Comparison of ENCODE assay signal across 1 cellular context in the genomic region with DNA sequence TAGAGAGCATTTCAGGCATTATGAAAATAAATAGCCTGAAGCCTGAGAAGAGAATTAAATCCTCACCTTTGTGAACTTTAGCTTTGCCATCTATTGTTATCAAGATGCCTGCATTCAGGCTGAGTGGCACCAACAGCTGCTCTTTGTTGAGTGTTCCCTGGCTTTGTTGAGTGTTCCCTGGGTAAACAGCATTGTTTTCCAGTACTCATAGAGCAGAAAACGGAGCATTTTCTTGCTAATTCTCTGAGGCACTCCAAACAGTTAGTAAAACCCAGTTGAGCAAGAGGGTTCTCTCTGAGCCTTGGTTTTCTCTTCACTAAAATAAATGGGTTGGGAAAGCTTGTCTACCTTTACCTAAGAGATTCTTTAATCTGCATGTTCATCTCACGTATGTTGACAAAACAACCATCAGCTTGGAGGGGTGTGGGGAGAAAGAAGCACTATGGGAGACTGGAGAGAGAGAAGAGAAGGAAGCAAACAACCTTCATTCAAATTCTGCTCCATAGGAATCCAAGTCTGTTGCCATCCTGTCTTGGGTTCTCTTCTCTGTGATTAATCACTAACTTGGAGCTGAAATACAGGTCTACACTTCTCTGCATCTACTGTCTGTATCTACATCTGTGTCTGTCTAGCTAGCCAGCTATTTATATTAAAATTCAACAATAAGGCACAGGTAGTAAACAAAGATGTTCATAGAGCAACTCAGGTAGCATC.
TF ChIP-seq lines count a peak whose summit lies in the region.

No MANE protein-coding gene starts in this region.

TF ChIP-seq in H1, 55 proteins besides CTCF, POLR2A, EP300 and RAD21:
- no peak for TF ChIP-seq SAP30 (IDR thresholded peaks at IDR 0.05; ENCODE audit: insufficient read depth, insufficient replicate concordance, low read length)
- no peak for TF ChIP-seq KDM5A (IDR thresholded peaks at IDR 0.05; ENCODE audit: low read length)
- peak; percentile 61; the same call in 1 of the 2 replicates for TF ChIP-seq POLR2AphosphoS5 (IDR thresholded peaks at IDR 0.05; ENCODE audit: low read depth, low read length)
- TF ChIP-seq POU5F1 (IDR thresholded peaks at IDR 0.05; ENCODE audit: low read depth, low read length), result no peak
- peak; percentile 89 for TF ChIP-seq ASH2L (IDR thresholded peaks at IDR 0.05; ENCODE audit: low read length)
- no peak for TF ChIP-seq SIN3A (conservative IDR thresholded peaks at IDR 0.05 in 1 of 2, IDR thresholded peaks at IDR 0.05 in 1 of 2; ENCODE audit: low read depth in 1 of 2, low read length in 2 of 2)
- no peak for TF ChIP-seq CBX5 (IDR thresholded peaks at IDR 0.05; ENCODE audit: low read depth, low read length)
- TF ChIP-seq TBP (IDR thresholded peaks at IDR 0.05; ENCODE audit: low read depth, low read length), result 0 out of 2 replicates have a peak, but pooled peaks have one; percentile 14
- no peak for TF ChIP-seq RBBP5 (IDR thresholded peaks at IDR 0.05; ENCODE audit: borderline replicate concordance, low read depth, low read length)
- no peak for TF ChIP-seq ZNF274 (IDR thresholded peaks at IDR 0.05; ENCODE audit: borderline replicate concordance, extremely low read depth, low read length)
- TF ChIP-seq SIX5 (IDR thresholded peaks at IDR 0.05; ENCODE audit: low read depth, low read length), result no peak
- no peak for TF ChIP-seq CHD2 (IDR thresholded peaks at IDR 0.05; ENCODE audit: low read length)
- TF ChIP-seq CBX8 (IDR thresholded peaks at IDR 0.05; ENCODE audit: borderline replicate concordance, low read depth, low read length), result no peak
- TF ChIP-seq TAF1 (IDR thresholded peaks at IDR 0.05; ENCODE audit: low read depth, low read length), result no peak
- TF ChIP-seq TAF7 (optimal IDR thresholded peaks at IDR 0.05; ENCODE audit: borderline replicate concordance, low read depth, low read length), result peak; percentile 95
- TF ChIP-seq TCF12 (IDR thresholded peaks at IDR 0.05; ENCODE audit: low read depth, low read length), result peak; percentile 56; the same call in 1 of the 2 replicates
- TF ChIP-seq, protein P1, sequence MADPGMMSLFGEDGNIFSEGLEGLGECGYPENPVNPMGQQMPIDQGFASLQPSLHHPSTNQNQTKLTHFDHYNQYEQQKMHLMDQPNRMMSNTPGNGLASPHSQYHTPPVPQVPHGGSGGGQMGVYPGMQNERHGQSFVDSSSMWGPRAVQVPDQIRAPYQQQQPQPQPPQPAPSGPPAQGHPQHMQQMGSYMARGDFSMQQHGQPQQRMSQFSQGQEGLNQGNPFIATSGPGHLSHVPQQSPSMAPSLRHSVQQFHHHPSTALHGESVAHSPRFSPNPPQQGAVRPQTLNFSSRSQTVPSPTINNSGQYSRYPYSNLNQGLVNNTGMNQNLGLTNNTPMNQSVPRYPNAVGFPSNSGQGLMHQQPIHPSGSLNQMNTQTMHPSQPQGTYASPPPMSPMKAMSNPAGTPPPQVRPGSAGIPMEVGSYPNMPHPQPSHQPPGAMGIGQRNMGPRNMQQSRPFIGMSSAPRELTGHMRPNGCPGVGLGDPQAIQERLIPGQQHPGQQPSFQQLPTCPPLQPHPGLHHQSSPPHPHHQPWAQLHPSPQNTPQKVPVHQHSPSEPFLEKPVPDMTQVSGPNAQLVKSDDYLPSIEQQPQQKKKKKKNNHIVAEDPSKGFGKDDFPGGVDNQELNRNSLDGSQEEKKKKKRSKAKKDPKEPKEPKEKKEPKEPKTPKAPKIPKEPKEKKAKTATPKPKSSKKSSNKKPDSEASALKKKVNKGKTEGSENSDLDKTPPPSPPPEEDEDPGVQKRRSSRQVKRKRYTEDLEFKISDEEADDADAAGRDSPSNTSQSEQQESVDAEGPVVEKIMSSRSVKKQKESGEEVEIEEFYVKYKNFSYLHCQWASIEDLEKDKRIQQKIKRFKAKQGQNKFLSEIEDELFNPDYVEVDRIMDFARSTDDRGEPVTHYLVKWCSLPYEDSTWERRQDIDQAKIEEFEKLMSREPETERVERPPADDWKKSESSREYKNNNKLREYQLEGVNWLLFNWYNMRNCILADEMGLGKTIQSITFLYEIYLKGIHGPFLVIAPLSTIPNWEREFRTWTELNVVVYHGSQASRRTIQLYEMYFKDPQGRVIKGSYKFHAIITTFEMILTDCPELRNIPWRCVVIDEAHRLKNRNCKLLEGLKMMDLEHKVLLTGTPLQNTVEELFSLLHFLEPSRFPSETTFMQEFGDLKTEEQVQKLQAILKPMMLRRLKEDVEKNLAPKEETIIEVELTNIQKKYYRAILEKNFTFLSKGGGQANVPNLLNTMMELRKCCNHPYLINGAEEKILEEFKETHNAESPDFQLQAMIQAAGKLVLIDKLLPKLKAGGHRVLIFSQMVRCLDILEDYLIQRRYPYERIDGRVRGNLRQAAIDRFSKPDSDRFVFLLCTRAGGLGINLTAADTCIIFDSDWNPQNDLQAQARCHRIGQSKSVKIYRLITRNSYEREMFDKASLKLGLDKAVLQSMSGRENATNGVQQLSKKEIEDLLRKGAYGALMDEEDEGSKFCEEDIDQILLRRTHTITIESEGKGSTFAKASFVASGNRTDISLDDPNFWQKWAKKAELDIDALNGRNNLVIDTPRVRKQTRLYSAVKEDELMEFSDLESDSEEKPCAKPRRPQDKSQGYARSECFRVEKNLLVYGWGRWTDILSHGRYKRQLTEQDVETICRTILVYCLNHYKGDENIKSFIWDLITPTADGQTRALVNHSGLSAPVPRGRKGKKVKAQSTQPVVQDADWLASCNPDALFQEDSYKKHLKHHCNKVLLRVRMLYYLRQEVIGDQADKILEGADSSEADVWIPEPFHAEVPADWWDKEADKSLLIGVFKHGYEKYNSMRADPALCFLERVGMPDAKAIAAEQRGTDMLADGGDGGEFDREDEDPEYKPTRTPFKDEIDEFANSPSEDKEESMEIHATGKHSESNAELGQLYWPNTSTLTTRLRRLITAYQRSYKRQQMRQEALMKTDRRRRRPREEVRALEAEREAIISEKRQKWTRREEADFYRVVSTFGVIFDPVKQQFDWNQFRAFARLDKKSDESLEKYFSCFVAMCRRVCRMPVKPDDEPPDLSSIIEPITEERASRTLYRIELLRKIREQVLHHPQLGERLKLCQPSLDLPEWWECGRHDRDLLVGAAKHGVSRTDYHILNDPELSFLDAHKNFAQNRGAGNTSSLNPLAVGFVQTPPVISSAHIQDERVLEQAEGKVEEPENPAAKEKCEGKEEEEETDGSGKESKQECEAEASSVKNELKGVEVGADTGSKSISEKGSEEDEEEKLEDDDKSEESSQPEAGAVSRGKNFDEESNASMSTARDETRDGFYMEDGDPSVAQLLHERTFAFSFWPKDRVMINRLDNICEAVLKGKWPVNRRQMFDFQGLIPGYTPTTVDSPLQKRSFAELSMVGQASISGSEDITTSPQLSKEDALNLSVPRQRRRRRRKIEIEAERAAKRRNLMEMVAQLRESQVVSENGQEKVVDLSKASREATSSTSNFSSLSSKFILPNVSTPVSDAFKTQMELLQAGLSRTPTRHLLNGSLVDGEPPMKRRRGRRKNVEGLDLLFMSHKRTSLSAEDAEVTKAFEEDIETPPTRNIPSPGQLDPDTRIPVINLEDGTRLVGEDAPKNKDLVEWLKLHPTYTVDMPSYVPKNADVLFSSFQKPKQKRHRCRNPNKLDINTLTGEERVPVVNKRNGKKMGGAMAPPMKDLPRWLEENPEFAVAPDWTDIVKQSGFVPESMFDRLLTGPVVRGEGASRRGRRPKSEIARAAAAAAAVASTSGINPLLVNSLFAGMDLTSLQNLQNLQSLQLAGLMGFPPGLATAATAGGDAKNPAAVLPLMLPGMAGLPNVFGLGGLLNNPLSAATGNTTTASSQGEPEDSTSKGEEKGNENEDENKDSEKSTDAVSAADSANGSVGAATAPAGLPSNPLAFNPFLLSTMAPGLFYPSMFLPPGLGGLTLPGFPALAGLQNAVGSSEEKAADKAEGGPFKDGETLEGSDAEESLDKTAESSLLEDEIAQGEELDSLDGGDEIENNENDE (IDR thresholded peaks at IDR 0.05; ENCODE audit: insufficient replicate concordance, low read length), result peak; percentile 74
- no peak for TF ChIP-seq RFX5 (IDR thresholded peaks at IDR 0.05; ENCODE audit: borderline replicate concordance, low read depth, low read length)
- no peak for TF ChIP-seq CEBPB (IDR thresholded peaks at IDR 0.05; ENCODE audit: low read depth, low read length)
- TF ChIP-seq, protein P2, sequence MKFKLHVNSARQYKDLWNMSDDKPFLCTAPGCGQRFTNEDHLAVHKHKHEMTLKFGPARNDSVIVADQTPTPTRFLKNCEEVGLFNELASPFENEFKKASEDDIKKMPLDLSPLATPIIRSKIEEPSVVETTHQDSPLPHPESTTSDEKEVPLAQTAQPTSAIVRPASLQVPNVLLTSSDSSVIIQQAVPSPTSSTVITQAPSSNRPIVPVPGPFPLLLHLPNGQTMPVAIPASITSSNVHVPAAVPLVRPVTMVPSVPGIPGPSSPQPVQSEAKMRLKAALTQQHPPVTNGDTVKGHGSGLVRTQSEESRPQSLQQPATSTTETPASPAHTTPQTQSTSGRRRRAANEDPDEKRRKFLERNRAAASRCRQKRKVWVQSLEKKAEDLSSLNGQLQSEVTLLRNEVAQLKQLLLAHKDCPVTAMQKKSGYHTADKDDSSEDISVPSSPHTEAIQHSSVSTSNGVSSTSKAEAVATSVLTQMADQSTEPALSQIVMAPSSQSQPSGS (IDR thresholded peaks at IDR 0.05; ENCODE audit: low read length), result no peak
- TF ChIP-seq SP1 (IDR thresholded peaks at IDR 0.05; ENCODE audit: low read depth, low read length), result 0 out of 2 replicates have a peak, but pooled peaks have one; percentile 46
- TF ChIP-seq NRF1 (IDR thresholded peaks at IDR 0.05; ENCODE audit: low read depth, low read length), result no peak
- peak; percentile 85 for TF ChIP-seq NANOG (IDR thresholded peaks at IDR 0.05; ENCODE audit: insufficient read depth, low read depth, low read length, poor library complexity, severe bottlenecking)
